Comparison of ENCODE assay signal across 8 cellular contexts in the genomic region with DNA sequence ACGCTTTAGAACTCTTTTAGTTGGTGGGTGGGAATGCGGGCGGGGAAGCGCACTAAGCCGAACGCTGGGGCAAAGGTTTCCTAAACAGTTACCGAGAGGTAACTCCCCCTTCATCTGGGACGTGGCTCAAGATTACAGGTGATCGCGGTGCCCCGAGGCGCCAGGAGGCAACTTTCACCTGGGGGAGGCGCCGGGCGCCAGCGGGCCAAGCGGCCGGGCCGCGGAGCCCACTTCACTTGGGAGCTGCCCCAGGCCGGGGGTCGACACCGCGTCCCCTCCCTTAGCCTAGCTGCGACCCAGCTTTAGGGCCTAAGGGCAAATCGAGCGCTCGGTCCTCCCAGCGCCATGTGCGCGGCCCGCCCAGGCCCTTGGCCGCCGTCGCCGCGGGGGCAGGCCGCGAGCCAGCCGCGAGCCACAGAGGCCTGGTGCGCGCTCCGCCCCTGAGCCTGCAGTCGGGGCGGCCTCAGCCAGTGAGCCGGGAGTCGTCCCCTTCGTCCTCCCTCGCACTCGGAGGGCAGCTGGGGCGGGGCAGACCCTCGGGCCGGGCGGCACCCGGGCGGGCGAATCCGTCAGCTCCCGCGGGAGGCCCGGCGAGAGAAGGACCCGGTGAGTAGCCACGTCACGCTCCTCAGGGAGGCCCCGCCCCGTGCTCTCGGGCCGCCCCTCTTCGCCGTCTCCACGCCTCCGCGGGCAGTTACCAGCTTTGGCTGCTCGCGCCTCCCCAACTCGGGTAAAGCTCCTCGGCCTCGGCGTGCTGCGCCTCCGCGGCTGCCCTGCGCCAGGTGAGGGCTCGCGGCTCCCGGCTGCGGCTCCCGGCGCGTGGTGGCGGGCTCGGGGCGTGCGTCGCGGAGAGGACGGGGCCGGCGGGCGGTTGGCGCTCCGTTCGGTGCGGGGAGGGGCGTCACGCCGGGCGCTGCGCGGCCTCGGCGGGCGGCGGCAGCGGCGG. TPM values are rescaled to one million over a fixed set of nuclear protein-coding genes. Genes with fewer than 3 reads are reported as not detected.
A peak's percentile ranks its signal among the peaks of the same experiment; 100 is the strongest.
DNase-seq lines count a peak whose midpoint lies in the region; ATAC-seq and TF ChIP-seq lines count a peak whose summit lies in the region.

Gene LARP1B (plus strand): TSS at position 693 of the 946 bp plus-strand sequence. CDS start 13,640 bp downstream, outside the sequence.

- H3K4me2 ChIP-seq in smooth muscle cell: peak within 1 kb of the TSS; percentile 99

- peak within 1 kb of the TSS; percentile 84 for H3K4me3 ChIP-seq in AG04450 (ENCODE audit: low read depth, low read length)
- H3K4me3 ChIP-seq in WERI-Rb-1 (ENCODE audit: low read depth, low read length): peak within 1 kb of the TSS; percentile 72
- H3K4me3 ChIP-seq in breast epithelium: peak within 1 kb of the TSS; percentile 77 to 88 (median 80)
- peak within 1 kb of the TSS; percentile 90 for H3K4me3 ChIP-seq in smooth muscle cell

- H3K27me3 ChIP-seq in AG04450 (ENCODE audit: control insufficient read depth, insufficient read depth, low read length): no peaks in the 10 kb centered on the region
- no peaks in the 10 kb centered on the region for H3K27me3 ChIP-seq in WERI-Rb-1 (ENCODE audit: insufficient read depth, low read depth, severe bottlenecking)
- H3K27me3 ChIP-seq in breast epithelium: no peaks in the 10 kb centered on the region
- no peaks in the 10 kb centered on the region for H3K27me3 ChIP-seq in smooth muscle cell (ENCODE audit: low read depth)

- H3K27ac ChIP-seq in AG04450 (ENCODE audit: low read depth, low read length) (peak within 1 kb of the TSS; percentile 82), WERI-Rb-1 (peak within 1 kb of the TSS; percentile 90), breast epithelium (peak within 1 kb of the TSS; percentile 97 to 98), smooth muscle cell (ENCODE audit: low read depth) (peak within 1 kb of the TSS; percentile 80)

- no peak for TF ChIP-seq CTCF in AG04450 (IDR thresholded peaks at IDR 0.05; ENCODE audit: low read depth, low read length)
- 0 out of 2 replicates have a peak, but pooled peaks have one; percentile 10 for TF ChIP-seq CTCF in WERI-Rb-1 (IDR thresholded peaks at IDR 0.05; ENCODE audit: low read depth, low read length)
- no peak for TF ChIP-seq CTCF in breast epithelium (IDR thresholded peaks at IDR 0.05)
- no peak for TF ChIP-seq CTCF in smooth muscle cell (IDR thresholded peaks at IDR 0.05; ENCODE audit: borderline replicate concordance, insufficient read depth, poor library complexity, severe bottlenecking)

- H3K36me3 ChIP-seq in WERI-Rb-1 (no peaks in the 10 kb centered on the region; the same call in 1 of the 2 replicates), breast epithelium (no peaks in the 10 kb centered on the region), smooth muscle cell (ENCODE audit: low read depth) (no peaks in the 10 kb centered on the region)

- peaks cover 0 to 4% of the 10 kb centered on the region in 2 donors for H3K4me1 ChIP-seq in breast epithelium
- peaks cover 7% of the 10 kb centered on the region for H3K4me1 ChIP-seq in smooth muscle cell (ENCODE audit: low read depth)

- H4K20me1 ChIP-seq in smooth muscle cell (ENCODE audit: low read depth): peaks cover 13% of the 10 kb centered on the region

- H3K9ac ChIP-seq in smooth muscle cell (ENCODE audit: low read depth): peak within 1 kb of the TSS; percentile 86

- ATAC-seq in GM18873 (IDR thresholded peaks at IDR 0.05; ENCODE audit: low FRiP score, unreplicated experiment) (peak; percentile 92), HG03135 (IDR thresholded peaks at IDR 0.05; ENCODE audit: unreplicated experiment) (peak; percentile 93)

- WGBS in smooth muscle cell (ENCODE audit: low lambda C conversion rate): 2% methylated on average over 91 of the region's 118 CpGs

- peak within 1 kb of the TSS; percentile 97 for H2AFZ ChIP-seq in smooth muscle cell (ENCODE audit: low read depth)

- POLR2A ChIA-PET in AG04450 (lab: Yijun Ruan, JAX): interaction anchor here (0.6 to 1.9 kb wide), 5 partner anchors 63 to 179 kb away, joined by 3 to 17 read pairs (median 4); partner anchors contain the start of genes ABHD18 and MFSD8

- H3K9me3 ChIP-seq in AG04450 (ENCODE audit: control insufficient read depth, insufficient read depth, low read length): no peaks in the 10 kb centered on the region; the same call in 1 of the 2 replicates
- no peaks in the 10 kb centered on the region for H3K9me3 ChIP-seq in WERI-Rb-1 (ENCODE audit: severe bottlenecking)
- no peaks in the 10 kb centered on the region for H3K9me3 ChIP-seq in breast epithelium
- H3K9me3 ChIP-seq in smooth muscle cell (replicated peaks; ENCODE audit: low read depth): no peaks in the 10 kb centered on the region

- peaks cover 39% of the 10 kb centered on the region for H3K79me2 ChIP-seq in smooth muscle cell (ENCODE audit: low read depth)

- DNase-seq in AG04450 (ENCODE audit: low read depth, low spot score) (peak; percentile 90), NCI-H2196 (lab: John Stamatoyannopoulos, UW; ENCODE audit: unreplicated experiment) (peak; percentile 85), WERI-Rb-1 (peak; percentile 99), breast epithelium (ENCODE audit: low spot score in 2 of 2) (peak; percentile 93 to 95), iPS-NIHi7 (ENCODE audit: extremely low spot score) (peak; percentile 96), smooth muscle cell (lab: John Stamatoyannopoulos, UW; ENCODE audit: unreplicated experiment) (peak; percentile 87)

- intact Hi-C loops in breast epithelium (cut with DNase I; ENCODE audit: low total_unique reads): no loop called here

- CTCF ChIA-PET in AG04450 (lab: Charles Lee): interaction anchor here (0.6 kb wide), 1 partner anchor 12 kb away, joined by 3 read pairs; no protein-coding TSS in a partner anchor

- TF ChIP-seq POLR2A in breast epithelium (IDR thresholded peaks at IDR 0.05): peak; percentile 51

- H3F3A ChIP-seq in smooth muscle cell (ENCODE audit: low read depth): no peaks in the 10 kb centered on the region

RNA-seq across cellular contexts. Expression of gene LARP1B, which starts in this region (rescaled TPM):
- 16.2 and 24.3 TPM in 2 replicates for polyA plus RNA-seq in AG04450 (2011; rRNA removed)
- polyA minus RNA-seq in AG04450 (2011; rRNA and poly(A)+ RNA removed): 9.8 and 20.6 TPM in 2 replicates
- 10 to 100 TPM; 21.8 to 31.1 (median 29.0) TPM for total RNA-seq in breast epithelium
- total RNA-seq in smooth muscle cell: 18.8 and 19.1 TPM in 2 replicates
- 6.9 and 9.0 TPM in 2 replicates for polyA plus RNA-seq in smooth muscle cell

Comparison
In these comparisons a context has a peak if more than half of its experiments do, and no peak if none do; other contexts are left out.
1. Peak in every context shown above with its lines: DNase-seq, ATAC-seq, H3K4me3 ChIP-seq and H3K27ac ChIP-seq.